ENCODE assay signal across 9 cellular contexts in the genomic region with DNA sequence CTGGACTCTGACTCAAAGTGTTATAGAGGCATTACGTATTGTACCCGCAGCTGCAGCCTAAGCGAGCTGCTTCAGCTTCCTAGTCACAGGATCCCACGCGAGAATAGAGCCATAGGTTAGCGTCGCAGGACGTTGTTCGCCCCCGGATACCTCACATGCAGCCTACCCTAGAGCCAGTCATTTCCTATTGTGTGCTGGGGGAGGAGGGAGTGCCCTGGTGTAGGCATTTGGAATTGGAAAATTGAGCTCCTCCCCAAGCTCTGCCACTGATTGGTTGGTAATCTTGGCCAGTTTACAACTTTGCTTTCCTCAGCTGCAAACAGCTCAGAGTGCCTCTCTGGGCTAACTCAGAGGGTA. TPM values are rescaled to one million over a fixed set of nuclear protein-coding genes. Genes with fewer than 3 reads are reported as not detected.
A peak's percentile ranks its signal among the peaks of the same experiment; 100 is the strongest.
DNase-seq lines count a peak whose midpoint lies in the region; ATAC-seq and TF ChIP-seq lines count a peak whose summit lies in the region.
"Had no signal": no experiment of that assay in that cellular context is flagged by ENCODE, and none has a peak within 500 bp of the region (broad histone marks: within the 10 kb centered on the region; RNA-seq: fewer than 3 reads in every experiment).

No MANE protein-coding gene starts in this region.

- peaks cover 22% of the 10 kb centered on the region for H3K4me1 Mint-ChIP-seq in activated CD8-positive, alpha-beta T cell treated with anti-CD3 and anti-CD28 coated beads, Interleukin-2, amount 10 ng/mL, durations not matched to agents 7 days and 5 days (ENCODE audit: low read depth)

- H3K4me1 ChIP-seq in foreskin keratinocyte: peaks cover 6% of the 10 kb centered on the region

- H3K4me3 Mint-ChIP-seq in activated CD8-positive, alpha-beta T cell treated with anti-CD3 and anti-CD28 coated beads, Interleukin-2, amount 10 ng/mL, durations not matched to agents 7 days and 5 days: peak overlapping the region; percentile 95

- peaks cover 52% of the 10 kb centered on the region for H3K36me3 Mint-ChIP-seq in activated CD8-positive, alpha-beta T cell treated with anti-CD3 and anti-CD28 coated beads, Interleukin-2, amount 10 ng/mL, durations not matched to agents 7 days and 5 days (ENCODE audit: low read depth)

- H3K27ac ChIP-seq in C4-2B: peak overlapping the region; percentile 72
- peak overlapping the region; percentile 44 for H3K27ac ChIP-seq in foreskin keratinocyte
- H3K27ac ChIP-seq: VCaP had no signal

- POLR2A ChIA-PET in activated CD8-positive, alpha-beta T cell treated with anti-CD3 and anti-CD28 coated beads, Interleukin-2, amount 10 ng/mL, durations not matched to agents 7 days and 5 days (lab: Charles Lee): interaction anchor here (0.7 to 2.4 kb wide), 10 partner anchors 9 to 234 kb away, joined by 3 to 26 read pairs (median 4); partner anchors contain the start of genes CLUAP1, ZNF174, ZNF263 and ZSCAN32

- no peaks in the 10 kb centered on the region for H3K27me3 Mint-ChIP-seq in activated CD8-positive, alpha-beta T cell treated with anti-CD3 and anti-CD28 coated beads, Interleukin-2, amount 10 ng/mL, durations not matched to agents 7 days and 5 days (ENCODE audit: low read depth)

- TF ChIP-seq CTCF in C4-2B (conservative IDR thresholded peaks at IDR 0.05): no peak
- TF ChIP-seq CTCF in LNCaP clone FGC (IDR thresholded peaks at IDR 0.05; ENCODE audit: control insufficient read depth, extremely low read depth, insufficient read depth): no peak
- TF ChIP-seq CTCF in foreskin keratinocyte (conservative IDR thresholded peaks at IDR 0.05): no peak
- TF ChIP-seq CTCF in omental fat pad (IDR thresholded peaks at IDR 0.05): no peak

- ATAC-seq in GM21447 (IDR thresholded peaks at IDR 0.05; ENCODE audit: unreplicated experiment): peak; percentile 33
- ATAC-seq in activated CD8-positive, alpha-beta T cell treated with anti-CD3 and anti-CD28 coated beads, Interleukin-2, amount 10 ng/mL, durations not matched to agents 7 days and 5 days: peak; percentile 75
- peak; percentile 80 for ATAC-seq in foreskin keratinocyte
- ATAC-seq in omental fat pad (ENCODE audit: low FRiP score): peak; percentile 60

- no peaks in the 10 kb centered on the region for H3K27me3 ChIP-seq in foreskin keratinocyte

- H3K27ac Mint-ChIP-seq in activated CD8-positive, alpha-beta T cell treated with anti-CD3 and anti-CD28 coated beads, Interleukin-2, amount 10 ng/mL, durations not matched to agents 7 days and 5 days: peak overlapping the region; percentile 96

- CTCF ChIA-PET in activated CD8-positive, alpha-beta T cell treated with anti-CD3 and anti-CD28 coated beads, Interleukin-2, amount 10 ng/mL, durations not matched to agents 7 days and 5 days (lab: Charles Lee): interaction anchor here (0.9 to 1.8 kb wide), 7 partner anchors 11 to 294 kb away, joined by 3 to 8 read pairs (median 4); no protein-coding TSS in a partner anchor

- DNase-seq in LNCaP clone FGC (ENCODE audit: low read depth) (peak; percentile 63), foreskin keratinocyte (peak in 1 of 2 donors; percentile 66), omental fat pad (ENCODE audit: low spot score) (no peak), GF-D8 (lab: John Stamatoyannopoulos, UW) (no peak), medulla oblongata (ENCODE audit: extremely low spot score) (no peak)
- DNase-seq in activated CD8-positive, alpha-beta T cell treated with anti-CD3 and anti-CD28 coated beads, Interleukin-2, amount 10 ng/mL, durations not matched to agents 7 days and 5 days: peak; percentile 64

- peaks cover 12% of the 10 kb centered on the region for H3K9me3 Mint-ChIP-seq in activated CD8-positive, alpha-beta T cell treated with anti-CD3 and anti-CD28 coated beads, Interleukin-2, amount 10 ng/mL, durations not matched to agents 7 days and 5 days (ENCODE audit: insufficient read depth)

- peak overlapping the region; percentile 87 for H3K4me3 ChIP-seq in LNCaP clone FGC (ENCODE audit: low read depth, low read length)

RNA-seq across cellular contexts. Expression of gene NAA60, which starts 0.5 kb away (rescaled TPM):
- 10 to 100 TPM; 46.3 to 49.0 TPM for total RNA-seq in activated CD8-positive, alpha-beta T cell treated with anti-CD3 and anti-CD28 coated beads, Interleukin-2, amount 10 ng/mL, durations not matched to agents 7 days and 5 days
- 17.0 and 19.9 TPM in 2 replicates for total RNA-seq in foreskin keratinocyte
- polyA plus RNA-seq in foreskin keratinocyte: 25.5 and 26.0 TPM in 2 replicates
- 10 to 100 TPM; 17.0 to 31.7 (median 26.5) TPM for total RNA-seq in omental fat pad

RNA-seq across cellular contexts. Expression of gene ZNF597, which starts 0.7 kb away (rescaled TPM):
- 1 to 10 TPM; 2.4 to 2.7 TPM for total RNA-seq in activated CD8-positive, alpha-beta T cell treated with anti-CD3 and anti-CD28 coated beads, Interleukin-2, amount 10 ng/mL, durations not matched to agents 7 days and 5 days
- total RNA-seq in foreskin keratinocyte (1.8 and 2.5 TPM in 2 replicates), omental fat pad (1 to 10 TPM; 2.0 to 3.3 (median 2.7) TPM)
- polyA plus RNA-seq in foreskin keratinocyte: 0.64 and 0.65 TPM in 2 replicates

RNA-seq across cellular contexts. Expression of gene ZNF174, which starts 43.0 kb away (rescaled TPM):
- 10 to 100 TPM; 10.4 to 12.3 TPM for total RNA-seq in activated CD8-positive, alpha-beta T cell treated with anti-CD3 and anti-CD28 coated beads, Interleukin-2, amount 10 ng/mL, durations not matched to agents 7 days and 5 days
- total RNA-seq in foreskin keratinocyte (6.7 and 7.3 TPM in 2 replicates), omental fat pad (10 to 100 TPM in 1 of 4 donors, 1 to 10 TPM in 3; 6.2 to 16.6 (median 8.6) TPM)
- polyA plus RNA-seq in foreskin keratinocyte: 5.6 and 6.3 TPM in 2 replicates

RNA-seq across cellular contexts. Expression of gene ZSCAN32, which starts 43.2 kb away (rescaled TPM):
- 10 to 100 TPM; 15.9 to 19.0 TPM for total RNA-seq in activated CD8-positive, alpha-beta T cell treated with anti-CD3 and anti-CD28 coated beads, Interleukin-2, amount 10 ng/mL, durations not matched to agents 7 days and 5 days
- total RNA-seq in foreskin keratinocyte: 12.8 and 13.9 TPM in 2 replicates
- polyA plus RNA-seq in foreskin keratinocyte: 7.5 and 7.7 TPM in 2 replicates
- 10 to 100 TPM in 2 of 4 donors, 1 to 10 TPM in 2; 6.5 to 16.6 (median 11.1) TPM for total RNA-seq in omental fat pad

RNA-seq across cellular contexts. Expression of gene C16orf90, which starts 51.3 kb away (rescaled TPM):
- total RNA-seq in activated CD8-positive, alpha-beta T cell treated with anti-CD3 and anti-CD28 coated beads, Interleukin-2, amount 10 ng/mL, durations not matched to agents 7 days and 5 days: not detected
- not detected in 2 replicates for total RNA-seq in foreskin keratinocyte
- not detected in 2 replicates for polyA plus RNA-seq in foreskin keratinocyte
- not detected for total RNA-seq in omental fat pad

Comparison
In these comparisons a context has a peak if more than half of its experiments do, and no peak if none do; other contexts are left out.
1. DNase-seq: peak in LNCaP clone FGC (single experiment) and activated CD8-positive, alpha-beta T cell treated with anti-CD3 and anti-CD28 coated beads, Interleukin-2, amount 10 ng/mL, durations not matched to agents 7 days and 5 days (single experiment); none in omental fat pad (single experiment), GF-D8 (single experiment) and medulla oblongata (single experiment).
2. Peak in every context shown above with its lines, with median percentiles within 50 percentile points of each other: ATAC-seq.